Comparison of ENCODE assay signal across 9 cellular contexts in the genomic region with DNA sequence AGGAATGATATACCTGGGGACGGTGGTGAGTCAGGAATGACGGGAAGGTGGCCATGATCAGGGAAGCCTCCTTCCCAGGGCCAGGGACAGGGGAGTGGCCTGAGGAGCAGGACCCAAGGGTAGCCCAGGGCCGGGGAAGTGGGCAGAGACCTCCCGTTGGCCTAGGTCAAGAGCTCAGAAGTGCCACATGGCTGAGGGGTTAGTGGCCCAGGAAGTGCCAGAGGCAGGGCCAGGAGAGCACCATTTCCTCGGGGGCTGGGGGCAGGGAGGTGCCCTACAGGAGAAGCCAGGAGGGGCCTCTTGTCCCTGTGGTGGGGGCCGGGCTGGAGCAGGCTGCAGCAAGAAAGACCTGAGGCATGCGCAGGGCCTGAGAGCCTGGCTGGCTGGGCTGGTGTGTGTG.
"Had no signal": no experiment of that assay in that cellular context is flagged by ENCODE, and none has a peak within 500 bp of the region (broad histone marks: within the 10 kb centered on the region; RNA-seq: fewer than 3 reads in every experiment).

No MANE protein-coding gene starts in this region.

- H3K36me3 ChIP-seq: HAP-1 had no signal

- H3K4me3 Mint-ChIP-seq: HFFc6, IgD-negative memory B cell had no signal

- H2AFZ ChIP-seq: GM23248 had no signal

- H3K9ac ChIP-seq: GM23248 had no signal

- H3K27me3 Mint-ChIP-seq: IgD-negative memory B cell had no signal

- DNase-seq: GM23248, GOT3, H7, HFFc6 had no signal

- H3K9me3 ChIP-seq: HAP-1 had no signal

- H3K4me1 ChIP-seq: HAP-1 had no signal

- H3K27ac ChIP-seq: GM23248, HL-60 had no signal

- H3K27ac Mint-ChIP-seq: HFFc6, IgD-negative memory B cell had no signal

- ATAC-seq: HCT116, HepG2 had no signal

- H3K36me3 Mint-ChIP-seq: IgD-negative memory B cell had no signal

- H3K4me3 ChIP-seq: GM23248, HAP-1 had no signal
